ENCODE assay signal across 8 cellular contexts in the genomic region with DNA sequence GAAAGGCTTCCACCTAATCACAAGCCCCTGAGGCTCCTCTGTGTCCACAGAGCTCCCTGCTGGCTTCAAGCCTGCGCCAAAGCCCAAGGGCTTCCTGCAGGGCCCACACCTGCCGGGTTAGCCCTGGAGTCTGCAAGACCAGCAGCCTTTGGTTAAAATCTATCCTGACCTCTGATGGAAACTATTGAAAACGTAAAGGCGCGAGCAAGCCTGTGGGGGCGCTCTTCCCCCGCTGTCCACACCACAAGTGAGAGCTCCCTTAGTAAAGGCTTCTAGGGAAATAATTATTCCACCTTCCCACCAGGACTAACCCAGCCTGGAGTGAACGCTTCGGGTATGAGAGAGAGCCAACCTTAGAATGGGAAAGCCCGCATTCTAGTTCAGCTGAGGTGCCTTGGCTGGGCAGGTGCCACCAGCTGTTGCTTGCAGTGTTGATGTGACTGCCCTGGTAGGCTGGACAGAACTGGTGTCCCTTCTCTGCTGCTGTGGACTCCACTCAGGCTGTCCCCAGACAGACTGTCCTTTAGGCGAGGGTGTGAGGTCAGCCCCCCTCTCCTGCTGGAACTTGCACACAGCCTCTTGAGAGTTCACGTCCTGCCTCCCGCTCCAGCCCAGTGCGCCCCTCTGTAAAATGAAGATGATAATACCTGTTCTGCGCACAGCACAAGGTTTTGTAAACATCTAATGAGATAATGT.
DNase-seq lines count a peak whose midpoint lies in the region; ATAC-seq and TF ChIP-seq lines count a peak whose summit lies in the region.

No MANE protein-coding gene starts in this region.

- H3K27ac ChIP-seq in H9 (ENCODE audit: insufficient read length, low read depth, low read length) (no peak overlapping the region), WERI-Rb-1 (peak overlapping the region; percentile 32; the same call in 1 of the 2 replicates), tibial nerve (peak overlapping the region in 1 of 4 donors; percentile 70)

- H3K18ac ChIP-seq in H9 (ENCODE audit: insufficient read length, low read depth, low read length) = no peak overlapping the region

- no peaks in the 10 kb centered on the region for H3K79me1 ChIP-seq in H9 (ENCODE audit: insufficient read depth, low read depth, low read length, poor library complexity, severe bottlenecking)

- no peak overlapping the region for H3K56ac ChIP-seq in H9 (ENCODE audit: insufficient read length, low read depth, low read length)

- H3K79me2 ChIP-seq in H9 (ENCODE audit: insufficient read depth, low read length) = no peaks in the 10 kb centered on the region

- H3K9ac ChIP-seq in H9 (ENCODE audit: extremely low read depth, insufficient read length, low read length) = no peak overlapping the region

- H3K23ac ChIP-seq in H9 (ENCODE audit: insufficient read length, low read depth, low read length) = no peak overlapping the region

- no CpG with 5 or more reads among the region's 15 CpGs for WGBS in H9 (ENCODE audit: extremely low coverage, insufficient read length, low lambda C conversion rate)
- 50 to 60% methylated on average over 15 of the region's 15 CpGs for WGBS in tibial nerve, 2 donors

- H4K8ac ChIP-seq in H9 (replicated peaks; ENCODE audit: insufficient read length, low read depth, low read length) = no peak overlapping the region

- no peak overlapping the region for H2AFZ ChIP-seq in H9 (ENCODE audit: low read length)

- H4K20me1 ChIP-seq in H9 (ENCODE audit: control insufficient read depth, insufficient read depth, insufficient read length) = no peaks in the 10 kb centered on the region

- H3K27me3 ChIP-seq in H9 (ENCODE audit: insufficient read depth, low read length) (no peaks in the 10 kb centered on the region), WERI-Rb-1 (ENCODE audit: insufficient read depth, low read depth, severe bottlenecking) (no peaks in the 10 kb centered on the region), tibial nerve (no peaks in the 10 kb centered on the region)

- no peak overlapping the region for H2BK12ac ChIP-seq in H9 (ENCODE audit: insufficient read length, low read depth, low read length)

- no peak overlapping the region for H2AK5ac ChIP-seq in H9 (ENCODE audit: insufficient read length, low read length)

- H3K9me3 ChIP-seq in H9 (ENCODE audit: control insufficient read depth, low read depth, low read length) = no peaks in the 10 kb centered on the region
- H3K9me3 ChIP-seq in WERI-Rb-1 (ENCODE audit: severe bottlenecking) = no peaks in the 10 kb centered on the region
- no peaks in the 10 kb centered on the region for H3K9me3 ChIP-seq in tibial nerve

- H3K14ac ChIP-seq in H9 (ENCODE audit: insufficient read depth, low read length) = no peak overlapping the region

- no peak overlapping the region for H4K5ac ChIP-seq in H9 (ENCODE audit: insufficient read length, low read depth, low read length)

- no peak overlapping the region for H2BK120ac ChIP-seq in H9 (ENCODE audit: low read depth, low read length, poor library complexity, severe bottlenecking)

- H2BK20ac ChIP-seq in H9 (ENCODE audit: low read depth, low read length, poor library complexity, severe bottlenecking) = no peak overlapping the region

- DNase-seq in AG08396 (ENCODE audit: low spot score) (peak; percentile 24), H9 (peak; percentile 91), WERI-Rb-1 (peak; percentile 68), iPS-NIHi7 (ENCODE audit: extremely low spot score) (peak; percentile 87), tibial nerve (ENCODE audit: low spot score in 2 of 2) (no peak)

- TF ChIP-seq CTCF in H9 (conservative IDR thresholded peaks at IDR 0.05) (peak; percentile 97), WERI-Rb-1 (IDR thresholded peaks at IDR 0.05; ENCODE audit: low read depth, low read length) (peak; percentile 81), tibial nerve (IDR thresholded peaks at IDR 0.05) (peak; percentile 36 to 49 (median 38))

- H3K4ac ChIP-seq in H9 (ENCODE audit: low read depth, low read length) = no peak overlapping the region

- H3K4me1 Mint-ChIP-seq in H9 = peaks cover 16 to 17% of the 10 kb centered on the region in 2 experiments

- H3K4me1 ChIP-seq in H9 (ENCODE audit: insufficient read depth, low read length) (no peaks in the 10 kb centered on the region), tibial nerve (peaks cover 0 to 12% (median 0%) of the 10 kb centered on the region in 4 donors)

- no peaks in the 10 kb centered on the region; the same call in 1 of the 2 replicates for H3K27me3 Mint-ChIP-seq in H9 (ENCODE audit: low read depth)

- H3T11ph ChIP-seq in H9 (ENCODE audit: low read length) = no peak overlapping the region

- H4K91ac ChIP-seq in H9 (ENCODE audit: insufficient read length, low read depth, low read length) = no peak overlapping the region

- no peak overlapping the region for H2BK5ac ChIP-seq in H9 (ENCODE audit: insufficient read length, low read length)

- no peak for TF ChIP-seq EP300 in tibial nerve (IDR thresholded peaks at IDR 0.05)

- TF ChIP-seq POLR2A in tibial nerve (IDR thresholded peaks at IDR 0.05) = no peak

- no peaks in the 10 kb centered on the region for H3K9me3 Mint-ChIP-seq in H9

- H3K36me3 Mint-ChIP-seq in H9 (ENCODE audit: insufficient read depth in 1 of 3, low read depth in 3 of 3) = no peaks in the 10 kb centered on the region

- no peak overlapping the region for H3K4me3 ChIP-seq in WERI-Rb-1 (ENCODE audit: low read depth, low read length)
- no peak overlapping the region for H3K4me3 ChIP-seq in tibial nerve

- H3K4me2 ChIP-seq in H9 (ENCODE audit: insufficient read depth, insufficient read length, low read length) = no peak overlapping the region

- H3K36me3 ChIP-seq in WERI-Rb-1 (no peaks in the 10 kb centered on the region), tibial nerve (no peaks in the 10 kb centered on the region)

- H3K23me2 ChIP-seq in H9 (ENCODE audit: insufficient read length, low read depth, low read length, poor library complexity, severe bottlenecking) = no peaks in the 10 kb centered on the region

- no peak overlapping the region for H2BK15ac ChIP-seq in H9 (ENCODE audit: low read depth, low read length)

- H3K4me3 Mint-ChIP-seq in H9 = no peak overlapping the region

- no peak overlapping the region for H3K27ac Mint-ChIP-seq in H9

- no peak for ATAC-seq in GM19328 (IDR thresholded peaks at IDR 0.05; ENCODE audit: unreplicated experiment)
- no peak for ATAC-seq in HG02870 (IDR thresholded peaks at IDR 0.05; ENCODE audit: unreplicated experiment)
- ATAC-seq in GM21786 (IDR thresholded peaks at IDR 0.05; ENCODE audit: unreplicated experiment) = no peak

Comparison
In these comparisons a context has a peak if more than half of its experiments do, and no peak if none do; other contexts are left out.
1. DNase-seq: peak in AG08396 (single experiment), H9 (single experiment), WERI-Rb-1 (single experiment) and iPS-NIHi7 (single experiment); none in tibial nerve (0 of 2).
2. CTCF ChIP-seq: peak in every context shown above with its lines; median percentile 97 in H9; 81 in WERI-Rb-1; 38 in tibial nerve.